In genomic region chr7:105690286-105690915, GRCh38 we compare ENCODE assay signal across 9 cellular contexts.
DNase-seq lines count a peak whose midpoint lies in the region; ATAC-seq and TF ChIP-seq lines count a peak whose summit lies in the region.
"Had no signal": no experiment of that assay in that cellular context is flagged by ENCODE, and none has a peak within 500 bp of the region (broad histone marks: within the 10 kb centered on the region; RNA-seq: fewer than 3 reads in every experiment).

No MANE protein-coding gene starts in this region.

- H3K36me3 ChIP-seq in HUES64 (ENCODE audit: insufficient read depth, low read length) = no peaks in the 10 kb centered on the region

- H3K4me1 ChIP-seq in HUES64 (ENCODE audit: insufficient read depth, low read length) = peaks cover 47% of the 10 kb centered on the region

- H3K9me3 Mint-ChIP-seq in CD14-positive monocyte = peaks cover 0 to 4% (median 0%) of the 10 kb centered on the region in 7 donors
- H3K9me3 Mint-ChIP-seq in dendritic cell treated with granulocyte-macrophage colony-stimulating factor and Interleukin-4, amounts not matched to agents 40 ng/mL and 50 ng/mL, for 4 days = no peaks in the 10 kb centered on the region
- H3K9me3 Mint-ChIP-seq in natural killer cell = no peaks in the 10 kb centered on the region

- H3K4me3 Mint-ChIP-seq in CD14-positive monocyte (peak overlapping the region; percentile 86 to 92), natural killer cell (peak overlapping the region; percentile 100)
- H3K4me3 Mint-ChIP-seq in dendritic cell treated with granulocyte-macrophage colony-stimulating factor and Interleukin-4, amounts not matched to agents 40 ng/mL and 50 ng/mL, for 4 days = no peak overlapping the region

- TF ChIP-seq CTCF in CD14-positive monocyte (IDR thresholded peaks at IDR 0.05) (no peak), natural killer cell (IDR thresholded peaks at IDR 0.05) (no peak)

- H3K27me3 Mint-ChIP-seq in CD14-positive monocyte (ENCODE audit: low read depth in 3 of 3) = peaks cover 0 to 2% (median 1%) of the 10 kb centered on the region in 3 donors
- H3K27me3 Mint-ChIP-seq in dendritic cell treated with granulocyte-macrophage colony-stimulating factor and Interleukin-4, amounts not matched to agents 40 ng/mL and 50 ng/mL, for 4 days = no peaks in the 10 kb centered on the region
- peaks cover 0 to 2% of the 10 kb centered on the region in 2 donors for H3K27me3 Mint-ChIP-seq in natural killer cell (ENCODE audit: low read depth in 2 of 2)

- H3K27ac Mint-ChIP-seq in CD14-positive monocyte (peak overlapping the region in 5 of 7 donors; percentile 18 to 96 (median 78)), natural killer cell (peak overlapping the region; percentile 89 to 95)
- H3K27ac Mint-ChIP-seq in dendritic cell treated with granulocyte-macrophage colony-stimulating factor and Interleukin-4, amounts not matched to agents 40 ng/mL and 50 ng/mL, for 4 days = peak overlapping the region; percentile 92

- peak overlapping the region; percentile 67; the same call in 1 of the 2 replicates for H3K27ac ChIP-seq in HUES64 (ENCODE audit: low read depth, low read length)

- H3K36me3 Mint-ChIP-seq in CD14-positive monocyte = peaks cover 5 to 6% of the 10 kb centered on the region in 2 donors
- peaks cover 3% of the 10 kb centered on the region for H3K36me3 Mint-ChIP-seq in dendritic cell treated with granulocyte-macrophage colony-stimulating factor and Interleukin-4, amounts not matched to agents 40 ng/mL and 50 ng/mL, for 4 days (ENCODE audit: low read depth)
- H3K36me3 Mint-ChIP-seq in natural killer cell = no peaks in the 10 kb centered on the region

- H3K27me3 ChIP-seq in HUES64 (ENCODE audit: insufficient read depth, low read length) = no peaks in the 10 kb centered on the region; the same call in 1 of the 2 replicates
- H3K27me3 ChIP-seq: testis had no signal

- peak overlapping the region; percentile 58 for H3K9ac ChIP-seq in HUES64 (ENCODE audit: low read depth, low read length)

- DNase-seq in CD14-positive monocyte (ENCODE audit: low spot score) (no peak), natural killer cell (no peak), RPMI8226 (no peak)
- DNase-seq: testis had no signal

- H3K9me3 ChIP-seq in HUES64 (ENCODE audit: insufficient read depth, low read depth, low read length) = no peaks in the 10 kb centered on the region
- H3K9me3 ChIP-seq: testis had no signal

- WGBS in HUES64 = 52% methylated on average over 19 of the region's 19 CpGs

- ATAC-seq in natural killer cell (no peak), HG02885 (IDR thresholded peaks at IDR 0.05; ENCODE audit: poor library complexity, unreplicated experiment) (no peak), GM19467 (IDR thresholded peaks at IDR 0.05; ENCODE audit: unreplicated experiment) (no peak), GM21515 (IDR thresholded peaks at IDR 0.05; ENCODE audit: unreplicated experiment) (no peak)

- H3K4me3 ChIP-seq in HUES64 (ENCODE audit: low read length) = peak overlapping the region; percentile 54

- intact Hi-C loops in CD14-positive monocyte (cut with micrococcal nuclease) = no loop called here
- intact Hi-C loops in dendritic cell treated with granulocyte-macrophage colony-stimulating factor and Interleukin-4, amounts not matched to agents 40 ng/mL and 50 ng/mL, for 4 days (cut with micrococcal nuclease) = no loop called here
- intact Hi-C loops in natural killer cell (cut with micrococcal nuclease) = loop anchor here (2.0 to 5.0 kb wide), 2 partner anchors 14 to 117 kb away; no protein-coding TSS in a partner anchor

- H3K4me1 Mint-ChIP-seq in CD14-positive monocyte (peaks cover 31% of the 10 kb centered on the region), natural killer cell (peaks cover 27 to 33% of the 10 kb centered on the region in 2 donors)
- H3K4me1 Mint-ChIP-seq in dendritic cell treated with granulocyte-macrophage colony-stimulating factor and Interleukin-4, amounts not matched to agents 40 ng/mL and 50 ng/mL, for 4 days (ENCODE audit: low read depth) = peaks cover 42% of the 10 kb centered on the region
